8 cellular contexts compared by ENCODE assay signal in the genomic region with DNA sequence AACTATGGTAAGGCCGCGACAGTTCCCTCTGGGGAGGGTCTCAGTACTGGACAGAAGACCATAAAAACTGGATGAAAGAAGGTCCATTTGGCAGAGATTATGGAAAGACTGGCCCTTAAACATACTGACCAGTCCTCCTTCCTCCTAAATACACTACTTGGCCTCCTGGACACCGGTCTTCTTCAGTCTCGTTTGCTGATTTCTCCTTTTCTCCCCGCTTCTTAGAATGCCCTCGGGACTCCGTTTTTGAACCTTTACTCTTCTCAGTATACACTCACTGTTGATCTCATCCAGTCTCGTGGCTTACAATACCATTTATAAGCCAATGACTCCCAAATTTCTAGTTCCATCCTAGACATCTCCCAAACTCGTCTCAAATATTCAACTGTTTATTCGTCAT. TPM values are rescaled to one million over a fixed set of nuclear protein-coding genes. Genes with fewer than 3 reads are reported as not detected.
DNase-seq lines count a peak whose midpoint lies in the region; ATAC-seq and TF ChIP-seq lines count a peak whose summit lies in the region.

No MANE protein-coding gene starts in this region.

- peaks cover 3 to 33% (median 8%) of the 10 kb centered on the region in 3 donors for H3K36me3 ChIP-seq in esophagus squamous epithelium

- ATAC-seq in GM21367 (IDR thresholded peaks at IDR 0.05; ENCODE audit: unreplicated experiment): no peak

- peak overlapping the region; percentile 88 to 95 (median 94) for H3K27ac ChIP-seq in esophagus squamous epithelium

- TF ChIP-seq CTCF in esophagus squamous epithelium (IDR thresholded peaks at IDR 0.05): no peak
- no peak for TF ChIP-seq CTCF in progenitor cell of endocrine pancreas (IDR thresholded peaks at IDR 0.05; ENCODE audit: unreplicated experiment)

- intact Hi-C loops in esophagus squamous epithelium (cut with DNase I): no loop called here

- DNase-seq in ELR (ENCODE audit: low read depth) (peak; percentile 26), RPMI7951 (ENCODE audit: low read depth) (peak; percentile 7), esophagus squamous epithelium (lab: John Stamatoyannopoulos, UW) (no peak), progenitor cell of endocrine pancreas (ENCODE audit: low spot score, unreplicated experiment) (no peak), putamen (ENCODE audit: low spot score) (no peak), NCI-H226 (no peak), NAMALWA (ENCODE audit: low spot score) (no peak)

- no peaks in the 10 kb centered on the region for H3K9me3 ChIP-seq in esophagus squamous epithelium

- 46 to 60% methylated on average over 10 of the region's 10 CpGs for WGBS in esophagus squamous epithelium, 2 donors

- peaks cover 20% of the 10 kb centered on the region for H3K4me1 Mint-ChIP-seq in progenitor cell of endocrine pancreas (ENCODE audit: low read depth)

- H3K4me3 Mint-ChIP-seq in progenitor cell of endocrine pancreas (ENCODE audit: low read depth): peak overlapping the region; percentile 91

- H3K27ac Mint-ChIP-seq in progenitor cell of endocrine pancreas: peak overlapping the region; percentile 95

- TF ChIP-seq POLR2A in esophagus squamous epithelium (IDR thresholded peaks at IDR 0.05): no peak

- peaks cover 13% of the 10 kb centered on the region for H3K36me3 Mint-ChIP-seq in progenitor cell of endocrine pancreas (ENCODE audit: insufficient read depth)

- no peaks in the 10 kb centered on the region for H3K27me3 Mint-ChIP-seq in progenitor cell of endocrine pancreas

- H3K4me1 ChIP-seq in esophagus squamous epithelium: peaks cover 8 to 25% (median 13%) of the 10 kb centered on the region in 3 donors

- peak overlapping the region; percentile 78 to 98 (median 83) for H3K4me3 ChIP-seq in esophagus squamous epithelium

- H3K9me3 Mint-ChIP-seq in progenitor cell of endocrine pancreas (ENCODE audit: low read depth): no peaks in the 10 kb centered on the region

- H3K27me3 ChIP-seq in esophagus squamous epithelium: no peaks in the 10 kb centered on the region

RNA-seq across cellular contexts. Expression of gene MRPL9, which starts 0.7 kb away (rescaled TPM):
- total RNA-seq in RPMI7951 (2014; rRNA removed; shearing (Covaris generic)): 101 and 156 TPM in 2 replicates
- total RNA-seq in esophagus squamous epithelium: 10 to 100 TPM; 49.1 to 56.3 (median 52.6) TPM
- total RNA-seq in progenitor cell of endocrine pancreas: 79.4 and 81.0 TPM in 2 replicates

RNA-seq across cellular contexts. Expression of gene TDRKH, which starts 26.3 kb away (rescaled TPM):
- total RNA-seq in RPMI7951 (2014; rRNA removed; shearing (Covaris generic)): 4.6 and 5.5 TPM in 2 replicates
- total RNA-seq in esophagus squamous epithelium (1 to 10 TPM; 1.1 to 5.3 (median 2.3) TPM), progenitor cell of endocrine pancreas (16.3 and 16.5 TPM in 2 replicates)

RNA-seq across cellular contexts. Expression of gene LINGO4, which starts 41.2 kb away (rescaled TPM):
- total RNA-seq in RPMI7951 (2014; rRNA removed; shearing (Covaris generic)): not detected in 2 replicates
- under 1 TPM in 1 of 4 donors, not detected in 3; 0.19 TPM for total RNA-seq in esophagus squamous epithelium
- total RNA-seq in progenitor cell of endocrine pancreas: not detected in 2 replicates

RNA-seq across cellular contexts. Expression of gene RIIAD1, which starts 42.7 kb away (rescaled TPM):
- not detected in 2 replicates for total RNA-seq in RPMI7951 (2014; rRNA removed; shearing (Covaris generic))
- total RNA-seq in esophagus squamous epithelium (not detected), progenitor cell of endocrine pancreas (0.51 and 1.2 TPM in 2 replicates)

RNA-seq across cellular contexts. Expression of gene CELF3, which starts 47.4 kb away (rescaled TPM):
- total RNA-seq in RPMI7951 (2014; rRNA removed; shearing (Covaris generic)): not detected in 2 replicates
- total RNA-seq in esophagus squamous epithelium: under 1 TPM in 1 of 4 donors, not detected in 3; 0.19 TPM
- total RNA-seq in progenitor cell of endocrine pancreas: 20.0 and 22.6 TPM in 2 replicates

Comparison
In these comparisons a context has a peak if more than half of its experiments do, and no peak if none do; other contexts are left out.
1. DNase-seq: peak in ELR (single experiment) and RPMI7951 (single experiment); none in esophagus squamous epithelium (single experiment), progenitor cell of endocrine pancreas (single experiment), putamen (single experiment), NCI-H226 (single experiment) and NAMALWA (single experiment).